ENCODE assay signal across 1 cellular context in genomic region chr14:24093901-24094838, GRCh38.
TF ChIP-seq lines count a peak whose summit lies in the region.

PCK2 (plus strand) TSS chr14:24094311; CDS start chr14:24094406, 95 bp downstream.

TF ChIP-seq in HepG2, 621 proteins besides CTCF, POLR2A, EP300 and RAD21 (continued from another document and continues in another):
- TF ChIP-seq TCF7L2 (IDR thresholded peaks at IDR 0.05; ENCODE audit: low read depth, low read length) (no peak), TP53 (CRISPR knock-in tag; conservative IDR thresholded peaks at IDR 0.05) (peak; percentile 91; the same call in 1 of the 2 replicates), ZBTB25 (CRISPR knock-in tag; IDR thresholded peaks at IDR 0.05) (peak; percentile 95), ZBTB33 (CRISPR knock-in tag; IDR thresholded peaks at IDR 0.05) (0 out of 2 replicates have a peak, but pooled peaks have one; percentile 14), ZNF549 (CRISPR knock-in tag; IDR thresholded peaks at IDR 0.05) (peak; percentile 68; the same call in 1 of the 2 replicates), ESRRA (CRISPR knock-in tag; IDR thresholded peaks at IDR 0.05; ENCODE audit: low read depth) (peak; percentile 57), NR0B2 (CRISPR knock-in tag; IDR thresholded peaks at IDR 0.05) (peak; percentile 93), SNRNP70 (IDR thresholded peaks at IDR 0.05; ENCODE audit: low read depth, low read length) (no peak), DNMT3B (CRISPR knock-in tag; conservative IDR thresholded peaks at IDR 0.05) (no peak; the same call in 1 of the 2 replicates), ZNF543 (CRISPR knock-in tag; IDR thresholded peaks at IDR 0.05) (peak; percentile 100), ZFAT (CRISPR knock-in tag; conservative IDR thresholded peaks at IDR 0.05) (peak; percentile 92), ATF7 (IDR thresholded peaks at IDR 0.05) (peak; percentile 49), ATF7 (CRISPR knock-in tag; IDR thresholded peaks at IDR 0.05) (no peak; the same call in 1 of the 2 replicates), AHDC1 (CRISPR knock-in tag; IDR thresholded peaks at IDR 0.05; ENCODE audit: borderline replicate concordance) (no peak), PHF5A (CRISPR knock-in tag; IDR thresholded peaks at IDR 0.05; ENCODE audit: low read depth, unreplicated experiment) (peak; percentile 93), TEF (CRISPR knock-in tag; IDR thresholded peaks at IDR 0.05) (peak; percentile 93), AGO2 (optimal IDR thresholded peaks at IDR 0.05; ENCODE audit: low read depth, low read length) (peak; percentile 100), MIXL1 (CRISPR knock-in tag; IDR thresholded peaks at IDR 0.05) (peak; percentile 71; the same call in 1 of the 2 replicates), FUBP1 (CRISPR knock-in tag; IDR thresholded peaks at IDR 0.05; ENCODE audit: borderline replicate concordance) (no peak), ATF3 (CRISPR knock-in tag; IDR thresholded peaks at IDR 0.05) (peak; percentile 66), KLF9 (CRISPR knock-in tag; IDR thresholded peaks at IDR 0.05; ENCODE audit: low read depth) (peak; percentile 70; the same call in 1 of the 2 replicates), GLMP (CRISPR knock-in tag; IDR thresholded peaks at IDR 0.05; ENCODE audit: borderline replicate concordance) (no peak), ZNF709 (CRISPR knock-in tag; IDR thresholded peaks at IDR 0.05) (no peak), ZNF775 (CRISPR knock-in tag; IDR thresholded peaks at IDR 0.05; ENCODE audit: borderline replicate concordance) (no peak), ELF1 (CRISPR knock-in tag; IDR thresholded peaks at IDR 0.05) (no peak; the same call in none of the 2 replicates), GFI1 (CRISPR knock-in tag; IDR thresholded peaks at IDR 0.05; ENCODE audit: borderline replicate concordance) (no peak), ZNF580 (CRISPR knock-in tag; IDR thresholded peaks at IDR 0.05; ENCODE audit: borderline replicate concordance, low read depth) (peak; percentile 98), NFRKB (IDR thresholded peaks at IDR 0.05) (no peak), BATF2 (CRISPR knock-in tag; IDR thresholded peaks at IDR 0.05) (no peak), E2F2 (CRISPR knock-in tag; IDR thresholded peaks at IDR 0.05; ENCODE audit: borderline replicate concordance) (peak; percentile 81; the same call in 1 of the 2 replicates), HOMEZ (CRISPR knock-in tag; IDR thresholded peaks at IDR 0.05; ENCODE audit: low read depth) (peak; percentile 93), REST (IDR thresholded peaks at IDR 0.05; ENCODE audit: borderline replicate concordance in 1 of 2, low read depth in 1 of 2, low read length in 2 of 2) (peak in 1 of 2 experiments; percentile 79; a peak in 2 of 4 replicates)
